35 cellular contexts compared by ENCODE assay signal in genomic region chr5:134268919-134269318, GRCh38.
"Had no signal": no experiment of that assay in that cellular context is flagged by ENCODE, and none has a peak within 500 bp of the region (broad histone marks: within the 10 kb centered on the region; RNA-seq: fewer than 3 reads in every experiment).

No MANE protein-coding gene starts in this region.

- H3K27me3 ChIP-seq: MG63 had no signal

- DNase-seq: Karpas-422, Kasumi-1, MG63, MM.1S, MV-4-11, NCI-H1048, NCI-H1092, NCI-H1092 treated with DMSO at 0.1 percent for 48 hours, NCI-H1105, NCI-H1105 treated with DMSO at 0.1 percent for 48 hours, NCI-H1417, NCI-H1417 treated with DMSO at 0.1 percent for 48 hours, NCI-H1436, NCI-H1436 treated with DMSO at 0.1 percent for 48 hours, NCI-H146, NCI-H1694, NCI-H1694 treated with DMSO at 0.1 percent for 48 hours, NCI-H187, NCI-H187 treated with DMSO at 0.1 percent for 48 hours, NCI-H1930, NCI-H2029, NCI-H2029 treated with DMSO at 0.1 percent for 48 hours, NCI-H2081, NCI-H2081 treated with DMSO at 0.1 percent for 48 hours, NCI-H2107, NCI-H2171, NCI-H2171 treated with DMSO at 0.1 percent for 48 hours, NCI-H2227 treated with DMSO at 0.1 percent for 48 hours, NCI-H226, NCI-H345, NCI-H446, NCI-H446 treated with DMSO at 0.1 percent for 48 hours, NCI-H510A, NCI-H510A treated with DMSO at 0.1 percent for 48 hours, NCI-H524 had no signal

- H3K36me3 ChIP-seq: MG63 had no signal

- H3K4me3 ChIP-seq: MG63 had no signal
